1 cellular context compared by ENCODE assay signal in genomic region chr1:51302746-51303145, GRCh38.
TF ChIP-seq lines count a peak whose summit lies in the region.

No MANE protein-coding gene starts in this region.

TF ChIP-seq in HepG2, 621 proteins besides CTCF, POLR2A, EP300 and RAD21:
- TF ChIP-seq RBFOX2 (IDR thresholded peaks at IDR 0.05; ENCODE audit: low read depth, low read length) (no peak), FUBP1 (CRISPR knock-in tag; IDR thresholded peaks at IDR 0.05; ENCODE audit: borderline replicate concordance) (no peak), RFX5 (IDR thresholded peaks at IDR 0.05; ENCODE audit: low read depth, low read length) (no peak), PCBP1 (IDR thresholded peaks at IDR 0.05; ENCODE audit: borderline replicate concordance, low read depth, low read length) (no peak), ZNF629 (CRISPR knock-in tag; conservative IDR thresholded peaks at IDR 0.05) (peak; percentile 89), ZMYM3 (CRISPR knock-in tag; IDR thresholded peaks at IDR 0.05) (peak; percentile 36; the same call in 1 of the 2 replicates)
